Comparison of ENCODE assay signal across 9 cellular contexts in genomic region chr12:53696655-53697321, GRCh38. TPM values are rescaled to one million over a fixed set of nuclear protein-coding genes. Genes with fewer than 3 reads are reported as not detected.
DNase-seq lines count a peak whose midpoint lies in the region; ATAC-seq and TF ChIP-seq lines count a peak whose summit lies in the region.
"Had no signal": no experiment of that assay in that cellular context is flagged by ENCODE, and none has a peak within 500 bp of the region (broad histone marks: within the 10 kb centered on the region; RNA-seq: fewer than 3 reads in every experiment).

No MANE protein-coding gene starts in this region.

- DNase-seq in activated naive CD4-positive, alpha-beta T cell treated with anti-CD3 and anti-CD28 coated beads, Interleukin-2, amount 50 U/mL, for 72 hours (ENCODE audit: low spot score in 2 of 2), result no peak
- DNase-seq in memory B cell (ENCODE audit: low spot score in 2 of 2) (no peak), upper lobe of right lung (no peak)
- DNase-seq in activated effector memory CD4-positive, alpha-beta T cell treated with Interleukin-2 at 50 U/mL for 16 hours, result no peak

- H3K27ac ChIP-seq in upper lobe of right lung, result no peak overlapping the region
- H3K27ac ChIP-seq: BLaER1 had no signal

- H3K9me3 Mint-ChIP-seq in activated naive CD4-positive, alpha-beta T cell treated with anti-CD3 and anti-CD28 coated beads, Interleukin-2, amount 50 U/mL, for 24 hours, result no peaks in the 10 kb centered on the region
- H3K9me3 Mint-ChIP-seq in activated naive CD4-positive, alpha-beta T cell treated with anti-CD3 and anti-CD28 coated beads, Interleukin-2, amount 50 U/mL, for 72 hours, result peaks cover 0 to under 1% of the 10 kb centered on the region in 2 donors
- peaks cover 6% of the 10 kb centered on the region for H3K9me3 Mint-ChIP-seq in dendritic cell treated with granulocyte-macrophage colony-stimulating factor and Interleukin-4, amounts not matched to agents 40 ng/mL and 50 ng/mL, for 4 days
- H3K9me3 Mint-ChIP-seq in memory B cell, result no peaks in the 10 kb centered on the region

- peak overlapping the region; percentile 19 for H3K4me3 Mint-ChIP-seq in activated naive CD4-positive, alpha-beta T cell treated with anti-CD3 and anti-CD28 coated beads, Interleukin-2, amount 50 U/mL, for 24 hours
- peak overlapping the region; percentile 68 for H3K4me3 Mint-ChIP-seq in dendritic cell treated with granulocyte-macrophage colony-stimulating factor and Interleukin-4, amounts not matched to agents 40 ng/mL and 50 ng/mL, for 4 days
- H3K4me3 Mint-ChIP-seq in memory B cell, result peak overlapping the region; percentile 68

- peaks cover 77% of the 10 kb centered on the region for H3K27me3 ChIP-seq in upper lobe of right lung

- H3K36me3 ChIP-seq in upper lobe of right lung, result no peaks in the 10 kb centered on the region
- H3K36me3 ChIP-seq: BLaER1 had no signal

- peaks cover 19% of the 10 kb centered on the region for H3K4me1 ChIP-seq in upper lobe of right lung
- H3K4me1 ChIP-seq: BLaER1 had no signal

- intact Hi-C loops in dendritic cell treated with granulocyte-macrophage colony-stimulating factor and Interleukin-4, amounts not matched to agents 40 ng/mL and 50 ng/mL, for 4 days (cut with micrococcal nuclease), result no loop called here
- intact Hi-C loops in upper lobe of right lung (cut with DNase I), result no loop called here

- peaks cover 62% of the 10 kb centered on the region for H3K27me3 Mint-ChIP-seq in activated naive CD4-positive, alpha-beta T cell treated with anti-CD3 and anti-CD28 coated beads, Interleukin-2, amount 50 U/mL, for 24 hours
- peaks cover 87% of the 10 kb centered on the region for H3K27me3 Mint-ChIP-seq in dendritic cell treated with granulocyte-macrophage colony-stimulating factor and Interleukin-4, amounts not matched to agents 40 ng/mL and 50 ng/mL, for 4 days
- H3K27me3 Mint-ChIP-seq in memory B cell, result peaks cover 42% of the 10 kb centered on the region

- ATAC-seq in activated naive CD4-positive, alpha-beta T cell treated with anti-CD3 and anti-CD28 coated beads, Interleukin-2, amount 50 U/mL, for 72 hours, result no peak
- ATAC-seq in memory B cell (ENCODE audit: low read depth) (no peak), upper lobe of right lung (no peak), HG03108 (IDR thresholded peaks at IDR 0.05; ENCODE audit: unreplicated experiment) (no peak), HG02798 (IDR thresholded peaks at IDR 0.05; ENCODE audit: poor library complexity, unreplicated experiment) (no peak)

- no peak overlapping the region for H3K27ac Mint-ChIP-seq in activated naive CD4-positive, alpha-beta T cell treated with anti-CD3 and anti-CD28 coated beads, Interleukin-2, amount 50 U/mL, for 24 hours
- H3K27ac Mint-ChIP-seq in activated naive CD4-positive, alpha-beta T cell treated with anti-CD3 and anti-CD28 coated beads, Interleukin-2, amount 50 U/mL, for 72 hours, result no peak overlapping the region
- no peak overlapping the region for H3K27ac Mint-ChIP-seq in dendritic cell treated with granulocyte-macrophage colony-stimulating factor and Interleukin-4, amounts not matched to agents 40 ng/mL and 50 ng/mL, for 4 days
- no peak overlapping the region for H3K27ac Mint-ChIP-seq in memory B cell

- no peaks in the 10 kb centered on the region for H3K9me3 ChIP-seq in upper lobe of right lung
- H3K9me3 ChIP-seq: BLaER1 had no signal

- H3K36me3 Mint-ChIP-seq in activated naive CD4-positive, alpha-beta T cell treated with anti-CD3 and anti-CD28 coated beads, Interleukin-2, amount 50 U/mL, for 24 hours, result peaks cover 2% of the 10 kb centered on the region
- peaks cover 10 to 12% of the 10 kb centered on the region in 2 donors for H3K36me3 Mint-ChIP-seq in activated naive CD4-positive, alpha-beta T cell treated with anti-CD3 and anti-CD28 coated beads, Interleukin-2, amount 50 U/mL, for 72 hours
- H3K36me3 Mint-ChIP-seq in dendritic cell treated with granulocyte-macrophage colony-stimulating factor and Interleukin-4, amounts not matched to agents 40 ng/mL and 50 ng/mL, for 4 days (ENCODE audit: low read depth), result no peaks in the 10 kb centered on the region
- no peaks in the 10 kb centered on the region for H3K36me3 Mint-ChIP-seq in memory B cell

- H3K4me3 ChIP-seq in upper lobe of right lung, result peak overlapping the region; percentile 11
- H3K4me3 ChIP-seq: BLaER1 had no signal

- H3K4me1 Mint-ChIP-seq in activated naive CD4-positive, alpha-beta T cell treated with anti-CD3 and anti-CD28 coated beads, Interleukin-2, amount 50 U/mL, for 24 hours, result peaks cover 32% of the 10 kb centered on the region
- peaks cover 44% of the 10 kb centered on the region for H3K4me1 Mint-ChIP-seq in dendritic cell treated with granulocyte-macrophage colony-stimulating factor and Interleukin-4, amounts not matched to agents 40 ng/mL and 50 ng/mL, for 4 days (ENCODE audit: low read depth)
- H3K4me1 Mint-ChIP-seq in memory B cell, result peaks cover 28% of the 10 kb centered on the region

- no peak for TF ChIP-seq CTCF in upper lobe of right lung (IDR thresholded peaks at IDR 0.05)

RNA-seq across cellular contexts. Expression of gene ATP5MC2, which starts 20.9 kb away (rescaled TPM):
- total RNA-seq in activated naive CD4-positive, alpha-beta T cell treated with anti-CD3 and anti-CD28 coated beads, Interleukin-2, amount 50 U/mL, for 72 hours, result 100 to 1,000 TPM; 319 to 327 TPM
- 236 TPM for total RNA-seq in upper lobe of right lung

RNA-seq across cellular contexts. Expression of gene CALCOCO1, which starts 30.5 kb away (rescaled TPM):
- total RNA-seq in activated naive CD4-positive, alpha-beta T cell treated with anti-CD3 and anti-CD28 coated beads, Interleukin-2, amount 50 U/mL, for 72 hours, result 10 to 100 TPM; 35.4 to 36.2 TPM
- 191 TPM for total RNA-seq in upper lobe of right lung

RNA-seq across cellular contexts. Expression of gene CISTR, which starts 55.0 kb away (rescaled TPM):
- not detected for total RNA-seq in activated naive CD4-positive, alpha-beta T cell treated with anti-CD3 and anti-CD28 coated beads, Interleukin-2, amount 50 U/mL, for 72 hours
- total RNA-seq in upper lobe of right lung, result not detected
